23 cellular contexts compared by ENCODE assay signal in genomic region chr14:104702673-104703072, GRCh38. TPM values are rescaled to one million over a fixed set of nuclear protein-coding genes. Genes with fewer than 3 reads are reported as not detected.
A peak's percentile ranks its signal among the peaks of the same experiment; 100 is the strongest.
DNase-seq lines count a peak whose midpoint lies in the region; TF ChIP-seq lines count a peak whose summit lies in the region.
"Had no signal": no experiment of that assay in that cellular context is flagged by ENCODE, and none has a peak within 500 bp of the region (broad histone marks: within the 10 kb centered on the region; RNA-seq: fewer than 3 reads in every experiment).

No MANE protein-coding gene starts in this region.

- H3K9ac ChIP-seq in Karpas-422 (ENCODE audit: low read length), result no peak overlapping the region
- H3K9ac ChIP-seq: BLaER1, GM23248 had no signal

- no peak for TF ChIP-seq CTCF in HEK293 (tag by site-specific recombination; IDR thresholded peaks at IDR 0.05)
- TF ChIP-seq CTCF in GM13977 (IDR thresholded peaks at IDR 0.05; ENCODE audit: extremely low read depth, insufficient read depth, missing control alignments), result no peak

- H3K36me3 ChIP-seq in HEK293 (ENCODE audit: control insufficient read depth in 2 of 2, insufficient read depth in 1 of 2, low read length in 2 of 2) (peaks cover 5 to 52% of the 10 kb centered on the region in 2 experiments; a peak in 2 of 3 replicates), Karpas-422 (ENCODE audit: insufficient read depth, low read length) (no peaks in the 10 kb centered on the region)
- H3K36me3 ChIP-seq: MG63 had no signal

- CTCF ChIA-PET in HEK293 (lab: Yijun Ruan, JAX), result interaction anchor here (0.6 kb wide), 1 partner anchor 125 kb away, joined by 3 read pairs; no protein-coding TSS in a partner anchor

- no peak overlapping the region for H3K4me2 ChIP-seq in Karpas-422 (ENCODE audit: low read depth, low read length, poor library complexity, severe bottlenecking)
- H3K4me2 ChIP-seq: BLaER1, PC-9 had no signal

- no peaks in the 10 kb centered on the region for H3K27me3 ChIP-seq in Karpas-422 (ENCODE audit: low read length)
- H3K27me3 ChIP-seq: BLaER1, MG63, SJSA1 had no signal

- H3K79me2 ChIP-seq in Karpas-422 (ENCODE audit: low read length), result no peaks in the 10 kb centered on the region

- in situ Hi-C loops in GM13977 (cut with MboI; ENCODE audit: low pct_unique_long_range_greater_than_20kb, low sequenced_read_pairs, unreplicated experiment), result no loop called here

- H3K4me3 ChIP-seq in HEK293 (ENCODE audit: low read depth, low read length) (no peak overlapping the region), Karpas-422 (ENCODE audit: low read length) (no peak overlapping the region)
- H3K4me3 ChIP-seq: BLaER1, GM23248, MG63, PC-9, SJSA1 had no signal

- no peaks in the 10 kb centered on the region for H3K9me2 ChIP-seq in Karpas-422 (replicated peaks; ENCODE audit: insufficient read depth, low read length)

- peaks cover 6% of the 10 kb centered on the region; the same call in 1 of the 2 replicates for H4K20me1 ChIP-seq in Karpas-422 (ENCODE audit: insufficient read depth, low read depth, low read length)

- no peaks in the 10 kb centered on the region for H3K9me3 ChIP-seq in HEK293 (ENCODE audit: control insufficient read depth, insufficient read depth, low read depth, low read length)
- H3K9me3 ChIP-seq in Karpas-422 (ENCODE audit: low read length), result no peaks in the 10 kb centered on the region
- H3K9me3 ChIP-seq: BLaER1, MG63, SJSA1 had no signal

- no peak overlapping the region for H2AFZ ChIP-seq in Karpas-422 (ENCODE audit: low read length)
- H2AFZ ChIP-seq: GM23248, PC-9 had no signal

- H3K4me1 ChIP-seq in HEK293 (ENCODE audit: control insufficient read depth, insufficient read depth, low read length), result no peaks in the 10 kb centered on the region
- no peaks in the 10 kb centered on the region for H3K4me1 ChIP-seq in Karpas-422 (ENCODE audit: low read length)

- H3K27ac ChIP-seq in HEK293 (ENCODE audit: extremely low read depth, low read depth, low read length) (no peak overlapping the region), cingulate gyrus (ENCODE audit: low read depth, low read length) (peak overlapping the region; percentile 75), temporal lobe (ENCODE audit: low read depth, low read length) (peak overlapping the region; percentile 83), Karpas-422 (ENCODE audit: low read length) (no peak overlapping the region)
- H3K27ac ChIP-seq: BLaER1, GM23248, PC-9, SJSA1 had no signal

- POLR2A ChIA-PET in HEK293 (lab: Yijun Ruan, JAX), result no interaction called here

- DNase-seq in midbrain (lab: John Stamatoyannopoulos, UW) (peak; percentile 72), Karpas-422 (no peak), middle frontal gyrus (ENCODE audit: extremely low spot score, low spot score) (no peak), GM13977 (ENCODE audit: low spot score) (no peak)
- DNase-seq: CD4-positive, CD25-positive, alpha-beta regulatory T cell; DMS153; DND-41; GM23248; H9; HFFc6; KBM-7; MG63; NCI-H1105 treated with DMSO at 0.1 percent for 48 hours; NCI-H2029 treated with DMSO at 0.1 percent for 48 hours; NCI-H446 treated with DMSO at 0.1 percent for 48 hours; NCI-H526; PC-9; Right ventricle myocardium superior had no signal

TF ChIP-seq in HEK293, 187 proteins besides CTCF, POLR2A, EP300 and RAD21:
- TF ChIP-seq ZNF391 (tag by site-specific recombination; IDR thresholded peaks at IDR 0.05; ENCODE audit: borderline replicate concordance, low read depth) (no peak), ZIC2 (tag by site-specific recombination; IDR thresholded peaks at IDR 0.05) (peak; percentile 16; the same call in 1 of the 2 replicates)

RNA-seq across cellular contexts. Expression of gene INF2, which starts 13.3 kb away (rescaled TPM):
- total RNA-seq in temporal lobe, result 15.0 TPM
- total RNA-seq in Karpas-422 (2014; rRNA removed; shearing (Covaris generic); ENCODE audit: low replicate concordance), result 2.3 and 4.4 TPM in 2 replicates

RNA-seq across cellular contexts. Expression of gene ADSS1, which starts 21.4 kb away (rescaled TPM):
- total RNA-seq in temporal lobe, result 2.0 TPM
- total RNA-seq in Karpas-422 (2014; rRNA removed; shearing (Covaris generic); ENCODE audit: low replicate concordance), result 2.8 and 5.3 TPM in 2 replicates

RNA-seq across cellular contexts. Expression of gene SIVA1, which starts 50.3 kb away (rescaled TPM):
- 15.0 TPM for total RNA-seq in temporal lobe
- 68.1 and 212 TPM in 2 replicates for total RNA-seq in Karpas-422 (2014; rRNA removed; shearing (Covaris generic); ENCODE audit: low replicate concordance)

Comparison
In these comparisons a context has a peak if more than half of its experiments do, and no peak if none do; other contexts are left out.
1. H3K27ac ChIP-seq: peak in cingulate gyrus (single experiment) and temporal lobe (single experiment); none in HEK293 (single experiment) and Karpas-422 (single experiment).